In the genomic region with DNA sequence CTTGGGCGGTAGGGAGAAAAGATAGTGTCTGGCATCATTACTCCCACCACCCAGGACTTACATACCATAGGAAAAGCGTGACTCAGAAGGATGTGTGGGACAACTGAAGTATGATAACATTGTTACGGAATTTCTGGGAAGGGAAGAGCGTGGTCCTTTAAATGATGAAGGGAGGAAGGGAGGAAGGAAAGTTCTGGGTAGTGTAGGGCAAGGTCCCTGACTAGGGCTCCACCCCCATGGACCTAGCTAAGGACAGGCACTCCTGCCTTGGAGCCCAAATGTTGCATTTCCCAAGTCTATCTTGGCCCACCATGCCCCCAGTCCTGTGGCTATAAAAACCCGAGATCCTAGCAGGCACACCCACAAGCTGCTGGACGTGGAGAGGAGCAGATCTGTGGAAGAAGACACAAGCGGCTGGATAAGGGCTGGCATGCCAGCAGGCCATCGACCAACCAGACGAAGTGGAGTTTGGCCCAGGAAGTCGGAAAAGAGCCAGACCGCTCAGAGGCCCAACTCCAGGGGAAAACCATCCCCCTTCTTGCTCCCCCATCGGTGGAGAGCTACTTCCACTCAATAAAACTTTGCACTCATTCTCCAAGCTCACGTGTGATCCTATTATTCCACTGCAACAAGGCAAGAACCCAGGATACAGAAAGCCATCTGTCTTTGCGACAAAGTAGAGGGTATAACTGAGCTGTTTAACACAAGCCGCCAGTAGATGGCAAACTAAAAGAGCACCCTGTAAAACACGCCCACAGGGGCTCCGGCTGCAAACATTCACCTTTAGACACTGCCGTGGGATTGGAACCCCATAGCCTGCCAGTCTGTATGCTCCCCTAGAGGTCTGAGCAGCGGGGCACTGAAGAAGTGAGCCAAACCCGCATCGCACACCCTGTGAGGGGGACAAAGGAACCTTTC, we compare ENCODE assay signal across 9 cellular contexts. TPM values are rescaled to one million over a fixed set of nuclear protein-coding genes. Genes with fewer than 3 reads are reported as not detected.
DNase-seq lines count a peak whose midpoint lies in the region; ATAC-seq and TF ChIP-seq lines count a peak whose summit lies in the region.
"Had no signal": no experiment of that assay in that cellular context is flagged by ENCODE, and none has a peak within 500 bp of the region (broad histone marks: within the 10 kb centered on the region; RNA-seq: fewer than 3 reads in every experiment).

No MANE protein-coding gene starts in this region.

- intact Hi-C loops in dorsolateral prefrontal cortex (cut with DNase I) = no loop called here

- no peak for ATAC-seq in HG02798 (IDR thresholded peaks at IDR 0.05; ENCODE audit: poor library complexity, unreplicated experiment)

- no peak for TF ChIP-seq CTCF in foreskin fibroblast (IDR thresholded peaks at IDR 0.05; ENCODE audit: low read depth, low read length)
- TF ChIP-seq CTCF in dorsolateral prefrontal cortex (IDR thresholded peaks at IDR 0.05 in 54 of 56, conservative IDR thresholded peaks at IDR 0.05 in 2 of 56; ENCODE audit: low read depth in 1 of 56, partially characterized antibody in 56 of 56) = no peak

- H3K27me3 ChIP-seq in H7 (ENCODE audit: control insufficient read depth, insufficient read depth, low read length) = no peaks in the 10 kb centered on the region
- H3K27me3 ChIP-seq in dorsolateral prefrontal cortex = no peaks in the 10 kb centered on the region
- H3K27me3 ChIP-seq: colonic mucosa had no signal

- no peak overlapping the region for H3K4me3 ChIP-seq in H7 (ENCODE audit: insufficient read depth, low read depth, low read length)
- H3K4me3 ChIP-seq in foreskin fibroblast (ENCODE audit: low read depth in 1 of 2, low read length in 2 of 2) = no peak overlapping the region
- H3K4me3 ChIP-seq in dorsolateral prefrontal cortex = no peak overlapping the region
- H3K4me3 ChIP-seq: colonic mucosa had no signal

- DNase-seq in 8988T = peak; percentile 21
- peak; percentile 34 for DNase-seq in H7
- DNase-seq in RPMI7951 (ENCODE audit: low read depth) = peak; percentile 51
- peak; percentile 26 to 44 for DNase-seq in foreskin fibroblast
- DNase-seq in dorsolateral prefrontal cortex = no peak
- no peak for DNase-seq in cortex of kidney (lab: John Stamatoyannopoulos, UW)
- DNase-seq in NCI-H1105 treated with DMSO at 0.1 percent for 48 hours (lab: John Stamatoyannopoulos, UW) = no peak
- DNase-seq: colonic mucosa had no signal

- H3K27ac ChIP-seq in dorsolateral prefrontal cortex = no peak overlapping the region
- H3K27ac ChIP-seq: colonic mucosa had no signal

- no peaks in the 10 kb centered on the region for H3K36me3 ChIP-seq in H7 (replicated peaks; ENCODE audit: control insufficient read depth, insufficient read depth, low read length)
- H3K36me3 ChIP-seq: colonic mucosa had no signal

RNA-seq across cellular contexts. Expression of a gene that starts 23.0 kb away (rescaled TPM):
- total RNA-seq in H7 (2014; rRNA removed; shearing (Covaris generic)) = 11.6 and 17.2 TPM in 2 replicates
- total RNA-seq in RPMI7951 (2014; rRNA removed; shearing (Covaris generic)) = 5.0 and 17.6 TPM in 2 replicates
- 100 to 1,000 TPM in 4 of 120 experiments, 10 to 100 TPM in 116; 57.7 to 116 (median 79.5) TPM for total RNA-seq in dorsolateral prefrontal cortex

RNA-seq across cellular contexts. Expression of a gene that starts 45.8 kb away (rescaled TPM):
- total RNA-seq in H7 (2014; rRNA removed; shearing (Covaris generic)) = 12.7 and 23.2 TPM in 2 replicates
- total RNA-seq in RPMI7951 (2014; rRNA removed; shearing (Covaris generic)) = 40.2 and 49.7 TPM in 2 replicates
- total RNA-seq in dorsolateral prefrontal cortex = 10 to 100 TPM; 15.3 to 39.6 (median 23.5) TPM

Comparison
In these comparisons a context has a peak if more than half of its experiments do, and no peak if none do; other contexts are left out.
1. DNase-seq: peak in 8988T (single experiment), H7 (single experiment), RPMI7951 (single experiment) and foreskin fibroblast (2 of 2); none in dorsolateral prefrontal cortex (0 of 10), cortex of kidney (single experiment) and NCI-H1105 treated with DMSO at 0.1 percent for 48 hours (single experiment).